In genomic region chr19:33063356-33064116, GRCh38 we compare ENCODE assay signal across 1 cellular context.
TF ChIP-seq lines count a peak whose summit lies in the region.

No MANE protein-coding gene starts in this region.

TF ChIP-seq in GM12878, 131 proteins besides CTCF, POLR2A, EP300 and RAD21 (continued from another document):
- TF ChIP-seq ZBTB11 (CRISPR knock-in tag; IDR thresholded peaks at IDR 0.05), result no peak
- TF ChIP-seq CEBPB (IDR thresholded peaks at IDR 0.05; ENCODE audit: borderline replicate concordance in 1 of 2, low read depth in 2 of 2, low read length in 2 of 2), result no peak
- TF ChIP-seq USF1 (IDR thresholded peaks at IDR 0.05; ENCODE audit: borderline replicate concordance, extremely low read length, insufficient read depth, low read depth, low read length), result no peak
- TF ChIP-seq IKZF2 (IDR thresholded peaks at IDR 0.05), result peak; percentile 28 to 55; a peak in 2 of 4 replicates
- TF ChIP-seq FOXK2 (IDR thresholded peaks at IDR 0.05), result no peak
- 0 out of 2 replicates have a peak, but pooled peaks have one; percentile 34 for TF ChIP-seq DPF2 (IDR thresholded peaks at IDR 0.05)
- TF ChIP-seq USF2 (IDR thresholded peaks at IDR 0.05; ENCODE audit: borderline replicate concordance, low read depth, low read length), result no peak
- no peak for TF ChIP-seq CUX1 (IDR thresholded peaks at IDR 0.05; ENCODE audit: insufficient replicate concordance, low read depth, low read length)
- no peak for TF ChIP-seq MAX (IDR thresholded peaks at IDR 0.05; ENCODE audit: low read depth, low read length)
- no peak for TF ChIP-seq FOS (IDR thresholded peaks at IDR 0.05; ENCODE audit: borderline replicate concordance, extremely low read depth, insufficient read length)
- no peak for TF ChIP-seq RBBP5 (conservative IDR thresholded peaks at IDR 0.05)
- TF ChIP-seq TBL1XR1 (IDR thresholded peaks at IDR 0.05; ENCODE audit: low read depth, low read length), result no peak
- no peak for TF ChIP-seq EZH2 (IDR thresholded peaks at IDR 0.05; ENCODE audit: borderline replicate concordance, control insufficient read depth, low read depth, low read length)
- TF ChIP-seq BMI1 (IDR thresholded peaks at IDR 0.05; ENCODE audit: borderline replicate concordance), result no peak
- peak; percentile 53 for TF ChIP-seq IKZF1 (conservative IDR thresholded peaks at IDR 0.05)
- no peak for TF ChIP-seq MXI1 (IDR thresholded peaks at IDR 0.05; ENCODE audit: low read depth, low read length)
- TF ChIP-seq MTA2 (IDR thresholded peaks at IDR 0.05; ENCODE audit: low read depth), result peak; percentile 62
- no peak for TF ChIP-seq CREM (IDR thresholded peaks at IDR 0.05; ENCODE audit: low read depth)
- TF ChIP-seq TARDBP (IDR thresholded peaks at IDR 0.05; ENCODE audit: borderline replicate concordance), result no peak
- no peak for TF ChIP-seq SMAD5 (IDR thresholded peaks at IDR 0.05; ENCODE audit: low read depth)
- no peak for TF ChIP-seq ZBTB33 (IDR thresholded peaks at IDR 0.05)
- TF ChIP-seq E2F8 (IDR thresholded peaks at IDR 0.05; ENCODE audit: low read depth, partially characterized antibody), result no peak
